Comparison of ENCODE assay signal across 8 cellular contexts in genomic region chr6:31729515-31729978, GRCh38. TPM values are rescaled to one million over a fixed set of nuclear protein-coding genes. Genes with fewer than 3 reads are reported as not detected.
A peak's percentile ranks its signal among the peaks of the same experiment; 100 is the strongest.
DNase-seq lines count a peak whose midpoint lies in the region; ATAC-seq lines count a peak whose summit lies in the region.

No MANE protein-coding gene starts in this region.

- peak; percentile 74 for DNase-seq in GM04503 (ENCODE audit: low read depth)
- DNase-seq in NOMO-1 (lab: John Stamatoyannopoulos, UW; ENCODE audit: unreplicated experiment in 2 of 2) = peak; percentile 77 to 85
- peak; percentile 66 for DNase-seq in activated T-cell treated with anti-CD3 and anti-CD28 coated beads for 24 hours (ENCODE audit: low read depth)
- no peak for DNase-seq in epithelial cell of prostate (ENCODE audit: low read depth, low spot score)
- peak; percentile 59 to 60 for DNase-seq in stimulated activated CD8-positive, alpha-beta memory T cell treated with anti-CD3 and anti-CD28 coated beads, Interleukin-15, amount 100 ng/mL, for 48 hours (ENCODE audit: low read depth in 2 of 2)
- DNase-seq in NCI-H2107 treated with DMSO at 0.1 percent for 48 hours (lab: John Stamatoyannopoulos, UW; ENCODE audit: unreplicated experiment) = no peak

- no peaks in the 10 kb centered on the region for H3K27me3 ChIP-seq in mononuclear cell (ENCODE audit: insufficient read depth, low read length)

- peaks cover 83% of the 10 kb centered on the region for H3K4me1 ChIP-seq in mononuclear cell (ENCODE audit: insufficient read depth, low read length)

- H3K27ac ChIP-seq in epithelial cell of prostate = peak overlapping the region; percentile 67

- H3K4me3 ChIP-seq in mononuclear cell (ENCODE audit: low read length) = peak overlapping the region; percentile 73

- H3K9me3 ChIP-seq in mononuclear cell (ENCODE audit: low read depth, low read length) = no peaks in the 10 kb centered on the region

- ATAC-seq in HG03039 (IDR thresholded peaks at IDR 0.05; ENCODE audit: unreplicated experiment) = peak; percentile 52

RNA-seq across cellular contexts. Expression of gene DDAH2, which starts 0.4 kb away (rescaled TPM):
- 9.8 TPM for total RNA-seq in mononuclear cell

RNA-seq across cellular contexts. Expression of gene MPIG6B, which starts 6.4 kb away (rescaled TPM):
- 11.5 TPM for total RNA-seq in mononuclear cell

RNA-seq across cellular contexts. Expression of gene CLIC1, which starts 6.8 kb away (rescaled TPM):
- 421 TPM for total RNA-seq in mononuclear cell

RNA-seq across cellular contexts. Expression of gene LY6G6C, which starts 8.0 kb away (rescaled TPM):
- not detected for total RNA-seq in mononuclear cell

RNA-seq across cellular contexts. Expression of gene MSH5, which starts 10.3 kb away (rescaled TPM):
- total RNA-seq in mononuclear cell = 6.1 TPM

Comparison
In these comparisons a context has a peak if more than half of its experiments do, and no peak if none do; other contexts are left out.
1. DNase-seq: peak in GM04503 (single experiment), NOMO-1 (2 of 2), activated T-cell treated with anti-CD3 and anti-CD28 coated beads for 24 hours (single experiment) and stimulated activated CD8-positive, alpha-beta memory T cell treated with anti-CD3 and anti-CD28 coated beads, Interleukin-15, amount 100 ng/mL, for 48 hours (2 of 2); none in epithelial cell of prostate (single experiment) and NCI-H2107 treated with DMSO at 0.1 percent for 48 hours (single experiment).